8 cellular contexts compared by ENCODE assay signal in the genomic region with DNA sequence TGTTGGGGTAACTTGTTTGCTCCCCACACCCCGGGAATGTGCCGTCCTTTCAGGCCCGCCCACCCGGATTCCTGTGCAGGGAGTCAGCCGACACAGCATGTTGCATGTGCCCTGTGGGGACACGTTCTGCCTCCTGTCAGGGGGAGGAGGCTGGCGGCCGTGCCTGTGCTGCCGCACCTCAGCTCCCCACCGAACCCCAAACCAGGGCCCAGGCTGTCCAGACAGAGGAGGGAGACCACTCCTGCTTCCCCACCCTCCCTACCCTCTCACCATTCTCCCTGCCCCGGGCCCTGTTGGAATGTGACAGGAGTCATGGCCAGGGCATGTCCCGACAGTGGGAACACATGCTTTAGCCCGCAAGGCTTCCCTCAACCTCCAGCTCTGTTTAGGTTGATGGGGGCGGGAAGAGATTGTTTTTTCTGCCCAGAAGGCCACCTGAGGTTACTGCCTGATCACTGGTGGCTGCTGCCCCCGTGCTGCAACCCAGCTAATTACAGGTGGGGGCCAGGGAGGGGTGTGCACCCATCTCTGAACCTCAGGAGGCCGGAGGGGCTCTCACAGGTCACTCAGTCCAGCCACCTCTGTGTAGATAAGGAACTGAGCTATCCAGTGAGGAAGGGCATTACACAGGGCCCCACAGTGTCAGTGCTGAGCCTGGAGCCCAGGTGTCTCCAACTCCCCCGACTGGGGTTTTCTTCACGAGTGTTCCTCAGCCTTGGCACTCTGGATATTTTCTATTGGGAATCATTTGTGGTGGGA. TPM values are rescaled to one million over a fixed set of nuclear protein-coding genes. Genes with fewer than 3 reads are reported as not detected.
DNase-seq lines count a peak whose midpoint lies in the region; ATAC-seq and TF ChIP-seq lines count a peak whose summit lies in the region.

No MANE protein-coding gene starts in this region.

- TF ChIP-seq CTCF in DND-41 (IDR thresholded peaks at IDR 0.05; ENCODE audit: borderline replicate concordance, extremely low read depth, low read length, poor library complexity, severe bottlenecking) (peak; percentile 54), LNCaP clone FGC (IDR thresholded peaks at IDR 0.05; ENCODE audit: control insufficient read depth, extremely low read depth, insufficient read depth) (peak; percentile 45), coronary artery (IDR thresholded peaks at IDR 0.05) (peak; percentile 29)

- peaks cover 13% of the 10 kb centered on the region; the same call in 1 of the 2 replicates for H3K79me2 ChIP-seq in DND-41 (ENCODE audit: insufficient read depth, low read length)

- H3K27me3 ChIP-seq in DND-41 (ENCODE audit: insufficient read depth, low read length, poor library complexity): no peaks in the 10 kb centered on the region

- H3K9ac ChIP-seq in DND-41 (ENCODE audit: low read depth, low read length): no peak overlapping the region

- H4K20me1 ChIP-seq in DND-41 (ENCODE audit: insufficient read depth, low read length): peaks cover 29% of the 10 kb centered on the region

- DNase-seq in DND-41 (no peak), LNCaP clone FGC (ENCODE audit: low read depth) (no peak), coronary artery (ENCODE audit: low spot score) (no peak), myocyte (ENCODE audit: low read depth) (peak; percentile 86), NCI-H774 (lab: John Stamatoyannopoulos, UW) (no peak), AML-193 (lab: John Stamatoyannopoulos, UW) (no peak)

- H3K36me3 ChIP-seq in DND-41 (ENCODE audit: insufficient read depth, low read length): peaks cover 43% of the 10 kb centered on the region

- H3K27ac ChIP-seq in DND-41 (ENCODE audit: low read length) (no peak overlapping the region), coronary artery (peak overlapping the region in 1 of 2 donors; percentile 26)

- H2AFZ ChIP-seq in DND-41 (ENCODE audit: low read depth, low read length): no peak overlapping the region

- H3K4me3 ChIP-seq in DND-41 (ENCODE audit: low read depth in 1 of 2, low read length in 2 of 2): no peak overlapping the region
- H3K4me3 ChIP-seq in LNCaP clone FGC (ENCODE audit: low read depth, low read length): no peak overlapping the region
- peak overlapping the region; percentile 19 for H3K4me3 ChIP-seq in coronary artery

- H3K4me1 ChIP-seq in DND-41 (ENCODE audit: insufficient read depth, low read length): no peaks in the 10 kb centered on the region

- H3K9me3 ChIP-seq in DND-41 (ENCODE audit: insufficient read depth, low read length, severe bottlenecking): no peaks in the 10 kb centered on the region

- ATAC-seq in DND-41 (ENCODE audit: insufficient read depth, low read depth) (no peak; the same call in 2 of the 3 replicates), GM19467 (IDR thresholded peaks at IDR 0.05; ENCODE audit: unreplicated experiment) (no peak), GM21723 (IDR thresholded peaks at IDR 0.05; ENCODE audit: unreplicated experiment) (no peak)

- H3K4me2 ChIP-seq in DND-41 (ENCODE audit: insufficient read depth, low read length): no peak overlapping the region

RNA-seq across cellular contexts. Expression of a gene that starts 13.6 kb away (rescaled TPM):
- total RNA-seq in myocyte: 1.6 and 2.0 TPM in 2 replicates
- polyA plus RNA-seq in myocyte (2012): 3.7 TPM

RNA-seq across cellular contexts. Expression of a gene that starts 19.2 kb away (rescaled TPM):
- 26.7 and 39.6 TPM in 2 replicates for total RNA-seq in myocyte
- polyA plus RNA-seq in myocyte (2012): 33.7 TPM

RNA-seq across cellular contexts. Expression of a gene that starts 20.2 kb away (rescaled TPM):
- total RNA-seq in myocyte: 199 and 250 TPM in 2 replicates
- 175 TPM for polyA plus RNA-seq in myocyte (2012)

RNA-seq across cellular contexts. Expression of a gene that starts 20.3 kb away (rescaled TPM):
- 23.5 and 26.5 TPM in 2 replicates for total RNA-seq in myocyte
- 32.3 TPM for polyA plus RNA-seq in myocyte (2012)

RNA-seq across cellular contexts. Expression of a gene that starts 41.2 kb away (rescaled TPM):
- 3.3 and 6.2 TPM in 2 replicates for total RNA-seq in myocyte
- polyA plus RNA-seq in myocyte (2012): 4.1 TPM
